Comparison of ENCODE assay signal across 1 cellular context in the genomic region with DNA sequence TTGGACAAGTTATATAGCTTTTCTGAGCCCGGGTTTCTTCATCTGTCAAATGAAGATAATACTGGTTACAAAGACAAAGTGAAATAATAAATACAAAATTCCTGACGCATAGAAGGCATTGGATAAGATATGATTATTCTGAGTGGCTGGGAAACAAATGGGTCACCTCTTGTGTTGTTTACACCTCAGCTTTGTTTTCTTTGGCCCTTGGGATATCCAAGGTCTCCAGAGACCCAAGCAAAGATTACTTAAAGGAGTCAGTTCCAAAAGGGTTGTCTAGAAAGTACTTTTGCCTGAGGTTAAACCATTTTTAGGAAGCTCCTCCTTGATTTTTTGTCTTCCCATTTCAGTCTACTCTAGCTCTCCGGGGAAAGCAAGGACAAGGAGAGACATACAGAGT.
TF ChIP-seq lines count a peak whose summit lies in the region.

No MANE protein-coding gene starts in this region.

TF ChIP-seq in IMR-90, 13 proteins besides CTCF, POLR2A, EP300 and RAD21 (continued from another document):
- TF ChIP-seq SMC3 (IDR thresholded peaks at IDR 0.05; ENCODE audit: low read depth, low read length) (no peak), NFE2L2 (IDR thresholded peaks at IDR 0.05; ENCODE audit: low read depth, low read length) (no peak), CHD1 (IDR thresholded peaks at IDR 0.05; ENCODE audit: low read depth, low read length) (no peak), MAFK (IDR thresholded peaks at IDR 0.05; ENCODE audit: low read depth, low read length) (no peak), MXI1 (IDR thresholded peaks at IDR 0.05; ENCODE audit: borderline replicate concordance, low read depth, low read length) (no peak), MAZ (IDR thresholded peaks at IDR 0.05; ENCODE audit: borderline replicate concordance, low read depth, low read length) (no peak), CEBPB (IDR thresholded peaks at IDR 0.05; ENCODE audit: low read depth, low read length) (no peak), RFX5 (IDR thresholded peaks at IDR 0.05; ENCODE audit: low read depth, low read length) (no peak), RCOR1 (IDR thresholded peaks at IDR 0.05; ENCODE audit: insufficient replicate concordance, low read length) (no peak)
- TF ChIP-seq, protein P1, sequence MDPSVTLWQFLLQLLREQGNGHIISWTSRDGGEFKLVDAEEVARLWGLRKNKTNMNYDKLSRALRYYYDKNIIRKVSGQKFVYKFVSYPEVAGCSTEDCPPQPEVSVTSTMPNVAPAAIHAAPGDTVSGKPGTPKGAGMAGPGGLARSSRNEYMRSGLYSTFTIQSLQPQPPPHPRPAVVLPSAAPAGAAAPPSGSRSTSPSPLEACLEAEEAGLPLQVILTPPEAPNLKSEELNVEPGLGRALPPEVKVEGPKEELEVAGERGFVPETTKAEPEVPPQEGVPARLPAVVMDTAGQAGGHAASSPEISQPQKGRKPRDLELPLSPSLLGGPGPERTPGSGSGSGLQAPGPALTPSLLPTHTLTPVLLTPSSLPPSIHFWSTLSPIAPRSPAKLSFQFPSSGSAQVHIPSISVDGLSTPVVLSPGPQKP (IDR thresholded peaks at IDR 0.05; ENCODE audit: borderline replicate concordance, low read depth, low read length): no peak
- TF ChIP-seq, protein P2, sequence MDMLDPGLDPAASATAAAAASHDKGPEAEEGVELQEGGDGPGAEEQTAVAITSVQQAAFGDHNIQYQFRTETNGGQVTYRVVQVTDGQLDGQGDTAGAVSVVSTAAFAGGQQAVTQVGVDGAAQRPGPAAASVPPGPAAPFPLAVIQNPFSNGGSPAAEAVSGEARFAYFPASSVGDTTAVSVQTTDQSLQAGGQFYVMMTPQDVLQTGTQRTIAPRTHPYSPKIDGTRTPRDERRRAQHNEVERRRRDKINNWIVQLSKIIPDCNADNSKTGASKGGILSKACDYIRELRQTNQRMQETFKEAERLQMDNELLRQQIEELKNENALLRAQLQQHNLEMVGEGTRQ (IDR thresholded peaks at IDR 0.05; ENCODE audit: low read depth, low read length): no peak
